Comparison of ENCODE assay signal across 11 cellular contexts in genomic region chr11:76615950-76616349, GRCh38. TPM values are rescaled to one million over a fixed set of nuclear protein-coding genes. Genes with fewer than 3 reads are reported as not detected.
DNase-seq lines count a peak whose midpoint lies in the region; ATAC-seq and TF ChIP-seq lines count a peak whose summit lies in the region.
"Had no signal": no experiment of that assay in that cellular context is flagged by ENCODE, and none has a peak within 500 bp of the region (broad histone marks: within the 10 kb centered on the region; RNA-seq: fewer than 3 reads in every experiment).

No MANE protein-coding gene starts in this region.

- H3K27me3 ChIP-seq in right lobe of liver, result no peaks in the 10 kb centered on the region
- no peaks in the 10 kb centered on the region for H3K27me3 ChIP-seq in upper lobe of right lung

- ATAC-seq in right lobe of liver (peak; percentile 65 to 81 (median 71)), upper lobe of right lung (peak; percentile 53), HG03039 (IDR thresholded peaks at IDR 0.05; ENCODE audit: unreplicated experiment) (no peak)

- no peaks in the 10 kb centered on the region for H3K4me1 ChIP-seq in right lobe of liver
- H3K4me1 ChIP-seq in upper lobe of right lung, result peaks cover 5% of the 10 kb centered on the region

- no peak for TF ChIP-seq CTCF in coronary artery (IDR thresholded peaks at IDR 0.05)
- TF ChIP-seq CTCF in right lobe of liver (IDR thresholded peaks at IDR 0.05), result no peak
- TF ChIP-seq CTCF in upper lobe of right lung (IDR thresholded peaks at IDR 0.05), result no peak
- no peak for TF ChIP-seq CTCF in GM10266 (IDR thresholded peaks at IDR 0.05; ENCODE audit: control insufficient read depth, insufficient read depth, low read depth, missing control alignments)

- H3K27ac ChIP-seq in coronary artery (peak overlapping the region; percentile 65 to 92), right lobe of liver (peak overlapping the region in 1 of 3 donors; percentile 4), upper lobe of right lung (peak overlapping the region; percentile 61)
- H3K27ac ChIP-seq: SK-N-MC had no signal

- TF ChIP-seq POLR2A in right lobe of liver (IDR thresholded peaks at IDR 0.05), result no peak

- 24% methylated on average over 2 of the region's 4 CpGs for WGBS in right lobe of liver (ENCODE audit: insufficient coverage, low coverage, low lambda C conversion rate, missing lambda C conversion rate)

- intact Hi-C loops in right lobe of liver (cut with DNase I), result no loop called here
- intact Hi-C loops in upper lobe of right lung (cut with DNase I), result loop anchor here (10.0 kb wide), 1 partner anchor 49 kb away; no protein-coding TSS in a partner anchor

- H3K9me3 ChIP-seq in right lobe of liver (no peaks in the 10 kb centered on the region), upper lobe of right lung (no peaks in the 10 kb centered on the region)

- H3K4me3 ChIP-seq in coronary artery (no peak overlapping the region), right lobe of liver (no peak overlapping the region), upper lobe of right lung (no peak overlapping the region)
- H3K4me3 ChIP-seq: SK-N-MC had no signal

- no peaks in the 10 kb centered on the region for H3K36me3 ChIP-seq in right lobe of liver
- no peaks in the 10 kb centered on the region for H3K36me3 ChIP-seq in upper lobe of right lung

- DNase-seq in NCI-H446 treated with DMSO at 0.1 percent for 48 hours (lab: John Stamatoyannopoulos, UW) (peak; percentile 86), coronary artery (ENCODE audit: low spot score) (peak; percentile 89), right lobe of liver (peak in 2 of 3 donors; percentile 58 to 65), upper lobe of right lung (no peak), GM10266 (ENCODE audit: extremely low spot score) (no peak), SIG-M5 treated with dmso at 0.1 percent for 504 hours (lab: John Stamatoyannopoulos, UW; ENCODE audit: unreplicated experiment) (no peak)
- DNase-seq: effector CD4-positive, alpha-beta T cell; NCI-H1105 treated with DMSO at 0.1 percent for 48 hours; stimulated activated CD4-positive, alpha-beta T cell treated with anti-CD3 and anti-CD28 coated beads, Interleukin-4, amount 100 ng/mL, for 4 hours had no signal

RNA-seq across cellular contexts. Expression of gene LRRC32, which starts 54.6 kb away (rescaled TPM):
- 10 to 100 TPM in 4 of 6 experiments, 1 to 10 TPM in 2; 7.4 to 19.5 (median 14.5) TPM for total RNA-seq in right lobe of liver
- 111 TPM for total RNA-seq in upper lobe of right lung

Comparison
In these comparisons a context has a peak if more than half of its experiments do, and no peak if none do; other contexts are left out.
1. DNase-seq: peak in NCI-H446 treated with DMSO at 0.1 percent for 48 hours (single experiment), coronary artery (single experiment) and right lobe of liver (2 of 3); none in upper lobe of right lung (single experiment), GM10266 (single experiment) and SIG-M5 treated with dmso at 0.1 percent for 504 hours (single experiment).